1 cellular context compared by ENCODE assay signal in genomic region chr7:44604941-44605340, GRCh38.
TF ChIP-seq lines count a peak whose summit lies in the region.

No MANE protein-coding gene starts in this region.

TF ChIP-seq in K562, 482 proteins besides CTCF, POLR2A, EP300 and RAD21:
- TF ChIP-seq CEBPB (tag; IDR thresholded peaks at IDR 0.05) (peak; percentile 76), ZNF668 (CRISPR knock-in tag; IDR thresholded peaks at IDR 0.05) (no peak), CEBPG (CRISPR knock-in tag; IDR thresholded peaks at IDR 0.05) (no peak), CEBPG (tag; conservative IDR thresholded peaks at IDR 0.05 in 1 of 2, IDR thresholded peaks at IDR 0.05 in 1 of 2) (peak; percentile 55 to 65; a peak in 2 of 4 replicates)
